ENCODE assay signal across 8 cellular contexts in genomic region chr16:67666032-67666537, GRCh38. TPM values are rescaled to one million over a fixed set of nuclear protein-coding genes. Genes with fewer than 3 reads are reported as not detected.
DNase-seq lines count a peak whose midpoint lies in the region; ATAC-seq and TF ChIP-seq lines count a peak whose summit lies in the region.

No MANE protein-coding gene starts in this region.

- POLR2A ChIA-PET in Panc1 (lab: Charles Lee), result no interaction called here
- POLR2A ChIA-PET in naive thymus-derived CD8-positive, alpha-beta T cell (lab: Charles Lee), result interaction anchor here (1.2 to 6.6 kb wide), 10 partner anchors 21 to 144 kb away, joined by 3 to 41 read pairs (median 14); partner anchors contain the start of genes CARMIL2, CTCF and RIPOR1

- H3K4me3 ChIP-seq in Panc1 (ENCODE audit: low read depth in 2 of 2, low read length in 2 of 2), result peak overlapping the region; percentile 51 to 56

- no peak overlapping the region for H3K27ac Mint-ChIP-seq in endothelial cell (ENCODE audit: unreplicated experiment)
- peak overlapping the region in 8 of 10 donors; percentile 69 to 88 (median 76) for H3K27ac Mint-ChIP-seq in naive thymus-derived CD8-positive, alpha-beta T cell

- H3K36me3 Mint-ChIP-seq in endothelial cell (ENCODE audit: low read depth, unreplicated experiment), result peaks cover 11% of the 10 kb centered on the region
- no peaks in the 10 kb centered on the region for H3K36me3 Mint-ChIP-seq in naive thymus-derived CD8-positive, alpha-beta T cell

- no TSS peak for BruUV-seq in Panc1 (replicated peaks; lab: Mats Ljungman, UMichigan)

- H3K36me3 ChIP-seq in Panc1 (ENCODE audit: control insufficient read depth, insufficient read depth, low read length), result no peaks in the 10 kb centered on the region

- H3K27me3 Mint-ChIP-seq in endothelial cell (ENCODE audit: unreplicated experiment), result peaks cover 23% of the 10 kb centered on the region
- no peaks in the 10 kb centered on the region for H3K27me3 Mint-ChIP-seq in naive thymus-derived CD8-positive, alpha-beta T cell

- intact Hi-C loops in Right ventricle myocardium superior (cut with DNase I), result loop anchor here (5.0 kb wide), 1 partner anchor 144 kb away; no protein-coding TSS in a partner anchor
- intact Hi-C loops in cardiac septum (cut with DNase I), result no loop called here
- intact Hi-C loops in Panc1 (cut with micrococcal nuclease; ENCODE audit: unreplicated experiment), result no loop called here

- peaks cover 14% of the 10 kb centered on the region for H3K4me1 ChIP-seq in Panc1 (ENCODE audit: control insufficient read depth, insufficient read depth, low read length)

- in situ Hi-C loops in Panc1 (cut with HindIII; ENCODE audit: low pct_unique_long_range_greater_than_20kb, low sequenced_read_pairs), result no loop called here

- no peaks in the 10 kb centered on the region for H3K9me3 Mint-ChIP-seq in endothelial cell (ENCODE audit: unreplicated experiment)
- H3K9me3 Mint-ChIP-seq in naive thymus-derived CD8-positive, alpha-beta T cell, result no peaks in the 10 kb centered on the region

- TF ChIP-seq CTCF in Panc1 (IDR thresholded peaks at IDR 0.05) (no peak), endothelial cell (IDR thresholded peaks at IDR 0.05; ENCODE audit: unreplicated experiment) (no peak)

- DNase-seq in Right ventricle myocardium superior (peak; percentile 63), cardiac septum (ENCODE audit: low spot score) (no peak), Panc1 (ENCODE audit: low read depth, low spot score) (no peak), endothelial cell (ENCODE audit: low spot score) (peak; percentile 49), NCI-H1930 (lab: John Stamatoyannopoulos, UW) (no peak), COLO829 (ENCODE audit: low spot score) (no peak), T-helper 9 cell (no peak)
- peak in 2 of 10 donors; percentile 17 to 53 for DNase-seq in naive thymus-derived CD8-positive, alpha-beta T cell

- CTCF ChIA-PET in Panc1 (lab: Charles Lee), result interaction anchor here (0.5 kb wide), 1 partner anchor 22 kb away, joined by 3 read pairs; no protein-coding TSS in a partner anchor

- peak overlapping the region; percentile 66 for H3K27ac ChIP-seq in Panc1 (ENCODE audit: low read length)

- H3K27me3 ChIP-seq in Panc1 (ENCODE audit: control insufficient read depth, insufficient read depth, low read length), result no peaks in the 10 kb centered on the region

- peak; percentile 6 for ATAC-seq in Right ventricle myocardium superior (ENCODE audit: poor library complexity)
- peak; percentile 30 for ATAC-seq in Panc1
- ATAC-seq in naive thymus-derived CD8-positive, alpha-beta T cell, result peak; percentile 0 to 13

- no peaks in the 10 kb centered on the region for H3K9me3 ChIP-seq in Panc1 (ENCODE audit: control insufficient read depth, insufficient read depth, low read depth, low read length)

- peaks cover 16% of the 10 kb centered on the region for H3K4me1 Mint-ChIP-seq in endothelial cell (ENCODE audit: unreplicated experiment)
- peaks cover 10 to 37% (median 30%) of the 10 kb centered on the region in 4 donors for H3K4me1 Mint-ChIP-seq in naive thymus-derived CD8-positive, alpha-beta T cell

- no peak overlapping the region for H3K4me3 Mint-ChIP-seq in endothelial cell (ENCODE audit: unreplicated experiment)
- H3K4me3 Mint-ChIP-seq in naive thymus-derived CD8-positive, alpha-beta T cell, result peak overlapping the region; percentile 49 to 92 (median 70)

RNA-seq across cellular contexts. Expression of gene ENKD1, which starts 0.5 kb away (rescaled TPM):
- total RNA-seq in Right ventricle myocardium superior (8.8 TPM), cardiac septum (8.5 TPM), Panc1 (2021; ENCODE audit: unreplicated experiment) (14.6 TPM), endothelial cell (ENCODE audit: unreplicated experiment) (9.9 TPM)
- polyA plus RNA-seq in Panc1 (2012; ENCODE audit: insufficient read length), result 18.3 TPM
- 1 to 10 TPM; 7.5 to 8.4 TPM for total RNA-seq in naive thymus-derived CD8-positive, alpha-beta T cell
- 1 to 10 TPM; 1.5 to 2.8 (median 1.6) TPM for polyA plus RNA-seq in naive thymus-derived CD8-positive, alpha-beta T cell

RNA-seq across cellular contexts. Expression of gene C16orf86, which starts 0.5 kb away (rescaled TPM):
- 4.3 TPM for total RNA-seq in Right ventricle myocardium superior
- total RNA-seq in cardiac septum, result 5.6 TPM
- 0.80 TPM for total RNA-seq in Panc1 (2021; ENCODE audit: unreplicated experiment)
- polyA plus RNA-seq in Panc1 (2012; ENCODE audit: insufficient read length), result 1.4 TPM
- total RNA-seq in endothelial cell (ENCODE audit: unreplicated experiment), result 1.8 TPM
- 1 to 10 TPM; 4.7 to 6.1 TPM for total RNA-seq in naive thymus-derived CD8-positive, alpha-beta T cell
- 1 to 10 TPM; 4.3 to 5.1 (median 4.3) TPM for polyA plus RNA-seq in naive thymus-derived CD8-positive, alpha-beta T cell

RNA-seq across cellular contexts. Expression of gene PARD6A, which starts 5.3 kb away (rescaled TPM):
- total RNA-seq in Right ventricle myocardium superior, result 3.2 TPM
- total RNA-seq in cardiac septum, result 3.4 TPM
- total RNA-seq in Panc1 (2021; ENCODE audit: unreplicated experiment), result 10.8 TPM
- 18.8 TPM for polyA plus RNA-seq in Panc1 (2012; ENCODE audit: insufficient read length)
- 1.2 TPM for total RNA-seq in endothelial cell (ENCODE audit: unreplicated experiment)
- 1 to 10 TPM; 4.3 to 6.0 TPM for total RNA-seq in naive thymus-derived CD8-positive, alpha-beta T cell
- polyA plus RNA-seq in naive thymus-derived CD8-positive, alpha-beta T cell, result 10 to 100 TPM; 10.6 to 13.3 (median 11.2) TPM

RNA-seq across cellular contexts. Expression of gene ACD, which starts 6.0 kb away (rescaled TPM):
- total RNA-seq in Right ventricle myocardium superior, result 7.1 TPM
- 9.3 TPM for total RNA-seq in cardiac septum
- total RNA-seq in Panc1 (2021; ENCODE audit: unreplicated experiment), result 34.9 TPM
- 41.2 TPM for polyA plus RNA-seq in Panc1 (2012; ENCODE audit: insufficient read length)
- 27.1 TPM for total RNA-seq in endothelial cell (ENCODE audit: unreplicated experiment)
- total RNA-seq in naive thymus-derived CD8-positive, alpha-beta T cell, result 10 to 100 TPM; 41.8 to 46.6 TPM
- polyA plus RNA-seq in naive thymus-derived CD8-positive, alpha-beta T cell, result 10 to 100 TPM; 24.6 to 38.1 (median 28.2) TPM

RNA-seq across cellular contexts. Expression of gene CARMIL2, which starts 21.1 kb away (rescaled TPM):
- 0.05 TPM for total RNA-seq in Right ventricle myocardium superior
- total RNA-seq in cardiac septum, result 0.40 TPM
- total RNA-seq in Panc1 (2021; ENCODE audit: unreplicated experiment), result 2.0 TPM
- 1.4 TPM for polyA plus RNA-seq in Panc1 (2012; ENCODE audit: insufficient read length)
- total RNA-seq in endothelial cell (ENCODE audit: unreplicated experiment), result 3.6 TPM
- 100 to 1,000 TPM; 184 to 189 TPM for total RNA-seq in naive thymus-derived CD8-positive, alpha-beta T cell
- 10 to 100 TPM; 12.8 to 28.7 (median 13.3) TPM for polyA plus RNA-seq in naive thymus-derived CD8-positive, alpha-beta T cell

Comparison
In these comparisons a context has a peak if more than half of its experiments do, and no peak if none do; other contexts are left out.
1. DNase-seq: peak in Right ventricle myocardium superior (single experiment) and endothelial cell (single experiment); none in cardiac septum (single experiment), Panc1 (single experiment), NCI-H1930 (0 of 2), COLO829 (single experiment) and T-helper 9 cell (single experiment).
2. Peak in every context shown above with its lines, with median percentiles within 50 percentile points of each other: ATAC-seq.